Comparison of ENCODE assay signal across 8 cellular contexts in genomic region chr3:24834442-24834841, GRCh38.
"Had no signal": no experiment of that assay in that cellular context is flagged by ENCODE, and none has a peak within 500 bp of the region (broad histone marks: within the 10 kb centered on the region; RNA-seq: fewer than 3 reads in every experiment).

No MANE protein-coding gene starts in this region.

- ATAC-seq: GM23338, K562 had no signal

- DNase-seq: H9, HCEC 1CT, HFFc6, IMR-90, KG1 had no signal

- H3K4me3 ChIP-seq: GM23338, K562 had no signal

- H3K27ac ChIP-seq: HL-60 had no signal
